Comparison of ENCODE assay signal across 8 cellular contexts in the genomic region with DNA sequence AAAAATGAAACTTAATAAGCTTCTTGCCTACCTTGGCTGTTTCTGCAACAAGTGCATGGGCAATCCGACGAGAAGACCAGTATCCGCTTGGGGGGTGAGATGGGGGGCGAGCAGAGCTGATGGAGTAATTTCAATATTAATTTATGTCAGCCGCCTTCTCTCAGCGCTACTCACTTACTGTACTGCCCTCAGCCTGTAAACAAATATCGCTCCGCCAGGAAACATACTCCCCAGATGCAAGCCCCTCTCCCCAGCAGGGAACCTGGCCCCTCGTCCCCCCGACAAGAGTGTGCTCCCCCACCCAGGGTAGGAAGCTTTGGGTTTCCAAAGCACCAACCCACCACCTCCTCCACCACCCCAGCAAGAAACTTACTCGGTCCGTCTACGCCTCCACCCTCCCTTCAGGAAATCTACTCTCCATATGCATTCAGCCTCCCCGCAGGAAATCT. TPM values are rescaled to one million over a fixed set of nuclear protein-coding genes. Genes with fewer than 3 reads are reported as not detected.
DNase-seq lines count a peak whose midpoint lies in the region; FAIRE-seq and TF ChIP-seq lines count a peak whose summit lies in the region.

No MANE protein-coding gene starts in this region.

- intact Hi-C loops in OCI-LY7 (cut with micrococcal nuclease; ENCODE audit: unreplicated experiment), result loop anchor here (5.0 to 10.0 kb wide), 4 partner anchors 184 to 719 kb away; a partner anchor contains a TSS

- no peaks in the 10 kb centered on the region for H3K9me3 ChIP-seq in OCI-LY7 (ENCODE audit: low read length)

- no peaks in the 10 kb centered on the region for H3K36me3 Mint-ChIP-seq in nephron progenitor cell (ENCODE audit: low read depth)

- 0 out of 2 replicates have a peak, but pooled peaks cover 10% of the 10 kb centered on the region for H3K36me3 ChIP-seq in OCI-LY7 (ENCODE audit: insufficient read depth, low read length)

- POLR2A ChIA-PET in OCI-LY7 (lab: Charles Lee), result interaction anchor here (0.5 to 1.7 kb wide), 9 partner anchors 9 to 879 kb away, joined by 3 to 6 read pairs (median 4); no protein-coding TSS in a partner anchor

- FAIRE-seq in frontal cortex (lab: Jason Lieb, UNC), result no peak

- CTCF ChIA-PET in OCI-LY7 (lab: Charles Lee; ENCODE audit: unreplicated experiment), result interaction anchor here (0.6 to 0.7 kb wide), 2 partner anchors 91 to 1938 kb away, joined by 3 to 5 read pairs; no protein-coding TSS in a partner anchor

- peak overlapping the region; percentile 77 for H3K27ac ChIP-seq in OCI-LY7 (ENCODE audit: low read depth, low read length, poor library complexity, severe bottlenecking)
- H3K27ac ChIP-seq in cingulate gyrus (ENCODE audit: low read depth, low read length), result peak overlapping the region; percentile 47

- peaks cover 3% of the 10 kb centered on the region for H3K9me3 Mint-ChIP-seq in nephron progenitor cell

- H4K20me1 ChIP-seq in OCI-LY7 (ENCODE audit: insufficient read depth, low read length), result no peaks in the 10 kb centered on the region

- H3K4me1 ChIP-seq in OCI-LY7 (ENCODE audit: insufficient read depth, low read length, poor library complexity, severe bottlenecking), result peaks cover 26% of the 10 kb centered on the region

- H3K27me3 Mint-ChIP-seq in nephron progenitor cell (ENCODE audit: low read depth, poor library complexity), result peaks cover 73% of the 10 kb centered on the region

- peak overlapping the region; percentile 99 for H3K4me2 ChIP-seq in OCI-LY7 (ENCODE audit: low read length)

- DNase-seq in NOMO-1 (lab: John Stamatoyannopoulos, UW; ENCODE audit: unreplicated experiment in 2 of 2), result peak; percentile 51 to 63
- DNase-seq in NOMO-1 treated with dmso at 0.1 percent for 144 hours (lab: John Stamatoyannopoulos, UW; ENCODE audit: unreplicated experiment), result no peak
- no peak for DNase-seq in OCI-LY7 (ENCODE audit: low spot score)
- DNase-seq in nephron progenitor cell, result no peak
- DNase-seq in SKM-1 treated with dmso at 0.1 percent for 144 hours (lab: John Stamatoyannopoulos, UW; ENCODE audit: unreplicated experiment), result no peak
- no peak for DNase-seq in frontal cortex (ENCODE audit: low spot score in 2 of 2)
- no peak for DNase-seq in AG08395 (ENCODE audit: low spot score)

- peaks cover 39% of the 10 kb centered on the region for H3K4me1 Mint-ChIP-seq in nephron progenitor cell

- H3K4me3 Mint-ChIP-seq in nephron progenitor cell, result peak overlapping the region; percentile 98

- H3K9me2 ChIP-seq in OCI-LY7 (ENCODE audit: insufficient read depth, low read length), result no peaks in the 10 kb centered on the region

- peak overlapping the region; percentile 29 for H2AFZ ChIP-seq in OCI-LY7 (ENCODE audit: low read length)

- peak overlapping the region; percentile 80 for H3K4me3 ChIP-seq in OCI-LY7 (ENCODE audit: low read depth, low read length, poor library complexity, severe bottlenecking)

- TF ChIP-seq CTCF in OCI-LY7 (conservative IDR thresholded peaks at IDR 0.05; ENCODE audit: low read length) (no peak), nephron progenitor cell (IDR thresholded peaks at IDR 0.05) (no peak)

- BruUV-seq in OCI-LY7 (replicated peaks; lab: Mats Ljungman, UMichigan), result no TSS peak

- no peak overlapping the region for H3K27ac Mint-ChIP-seq in nephron progenitor cell

- H3K79me2 ChIP-seq in OCI-LY7 (ENCODE audit: insufficient read depth, low read depth, low read length), result peaks cover 30% of the 10 kb centered on the region; the same call in 1 of the 2 replicates

RNA-seq across cellular contexts. Expression of a gene that starts 0.6 kb away (rescaled TPM):
- total RNA-seq in OCI-LY7 (2014; rRNA removed; shearing (Covaris generic)), result 4.6 and 5.7 TPM in 2 replicates
- total RNA-seq in OCI-LY7 (2022) (12.2 and 12.9 TPM in 2 replicates), frontal cortex (2.9 TPM)

Comparison
In these comparisons a context has a peak if more than half of its experiments do, and no peak if none do; other contexts are left out.
1. DNase-seq: peak in NOMO-1 (2 of 2); none in NOMO-1 treated with dmso at 0.1 percent for 144 hours (single experiment), OCI-LY7 (single experiment), nephron progenitor cell (single experiment), SKM-1 treated with dmso at 0.1 percent for 144 hours (single experiment), frontal cortex (0 of 2) and AG08395 (single experiment).